26 cellular contexts compared by ENCODE assay signal in the genomic region with DNA sequence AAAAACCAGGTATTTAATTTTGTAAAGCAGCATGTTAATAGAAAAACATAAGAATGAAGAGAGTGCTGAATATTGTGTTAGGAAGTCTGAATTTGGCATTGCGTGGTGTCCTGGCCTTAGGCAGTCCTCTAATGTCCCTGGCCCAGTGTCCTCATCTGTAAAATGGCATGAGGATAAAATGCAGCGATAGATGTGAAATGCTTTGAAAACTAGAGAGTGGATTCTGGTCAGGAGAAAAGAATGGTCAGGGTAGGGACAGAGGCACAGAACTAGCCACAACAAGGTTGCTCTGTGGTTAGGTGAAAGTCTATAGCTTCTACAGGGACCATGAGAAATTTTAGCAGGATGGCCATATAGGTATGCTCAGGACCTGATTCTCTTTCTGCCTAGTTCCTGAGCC. TPM values are rescaled to one million over a fixed set of nuclear protein-coding genes. Genes with fewer than 3 reads are reported as not detected.
DNase-seq lines count a peak whose midpoint lies in the region; ATAC-seq and TF ChIP-seq lines count a peak whose summit lies in the region.
"Had no signal": no experiment of that assay in that cellular context is flagged by ENCODE, and none has a peak within 500 bp of the region (broad histone marks: within the 10 kb centered on the region; RNA-seq: fewer than 3 reads in every experiment).

No MANE protein-coding gene starts in this region.

- no peak overlapping the region for H3K4me3 ChIP-seq in BLaER1 treated with 17β-estradiol and CSF1 and Interleukin-3, amounts not matched to agents 10 nM and 100 nM
- H3K4me3 ChIP-seq in PC-9, result no peak overlapping the region
- H3K4me3 ChIP-seq in smooth muscle cell, result no peak overlapping the region
- H3K4me3 ChIP-seq: BLaER1, lower lobe of right lung had no signal

- peaks cover 45 to 96% (median 67%) of the 10 kb centered on the region in 11 experiments for H3K36me3 ChIP-seq in BLaER1 treated with 17β-estradiol and CSF1 and Interleukin-3, amounts not matched to agents 10 nM and 100 nM
- H3K36me3 ChIP-seq in PC-9 (ENCODE audit: low read depth) (peaks cover 10% of the 10 kb centered on the region), smooth muscle cell (ENCODE audit: low read depth) (no peaks in the 10 kb centered on the region)

- no peak overlapping the region for H3K4me3 Mint-ChIP-seq in activated CD8-positive, alpha-beta T cell treated with anti-CD3 and anti-CD28 coated beads for 36 hours
- H3K4me3 Mint-ChIP-seq: activated B cell treated with CpG ODN at 0.5 μM for 24 hours; activated CD4-positive, alpha-beta T cell treated with anti-CD3 and anti-CD28 coated beads, Interleukin-2, amount 10 ng/mL, durations not matched to agents 7 days and 5 days; activated CD8-positive, alpha-beta memory T cell treated with anti-CD3 and anti-CD28 coated beads, Interleukin-2, amount 10 ng/mL, durations not matched to agents 7 days and 5 days; activated T-cell treated with anti-CD3 and anti-CD28 coated beads, Interleukin-2, amount 50 U/mL, for 72 hours; naive thymus-derived CD8-positive, alpha-beta T cell; T-cell had no signal

- peaks cover 0 to 75% (median 25%) of the 10 kb centered on the region in 11 experiments; a peak in 13 of 22 replicates for H4K20me1 ChIP-seq in BLaER1 treated with 17β-estradiol and CSF1 and Interleukin-3, amounts not matched to agents 10 nM and 100 nM
- H4K20me1 ChIP-seq in PC-9 (ENCODE audit: insufficient read depth), result peaks cover 7% of the 10 kb centered on the region; the same call in 1 of the 2 replicates
- H4K20me1 ChIP-seq in smooth muscle cell (ENCODE audit: low read depth), result peaks cover 17% of the 10 kb centered on the region

- no peak overlapping the region for H3K27ac ChIP-seq in BLaER1 treated with 17β-estradiol and CSF1 and Interleukin-3, amounts not matched to agents 10 nM and 100 nM
- no peak overlapping the region for H3K27ac ChIP-seq in PC-9
- peak overlapping the region; percentile 95 for H3K27ac ChIP-seq in epithelial cell of prostate
- peak overlapping the region; percentile 84 for H3K27ac ChIP-seq in smooth muscle cell (ENCODE audit: low read depth)
- H3K27ac ChIP-seq: BLaER1, lower lobe of right lung had no signal

- CTCF ChIA-PET in PC-9 (lab: Charles Lee), result no interaction called here
- CTCF ChIA-PET in activated CD8-positive, alpha-beta T cell treated with anti-CD3 and anti-CD28 coated beads for 36 hours (lab: Charles Lee), result interaction anchor here (0.9 kb wide), 1 partner anchor 48 kb away, joined by 3 read pairs; no protein-coding TSS in a partner anchor

- H3F3A ChIP-seq in PC-9 (ENCODE audit: insufficient read depth, low read depth) (peaks cover 23% of the 10 kb centered on the region), smooth muscle cell (ENCODE audit: low read depth) (peaks cover 7% of the 10 kb centered on the region)

- peaks cover 13 to 28% (median 26%) of the 10 kb centered on the region in 11 experiments for H3K9me3 ChIP-seq in BLaER1 treated with 17β-estradiol and CSF1 and Interleukin-3, amounts not matched to agents 10 nM and 100 nM (replicated peaks in 1 of 11)
- no peaks in the 10 kb centered on the region for H3K9me3 ChIP-seq in PC-9 (ENCODE audit: insufficient read depth, low read depth)
- H3K9me3 ChIP-seq in smooth muscle cell (replicated peaks; ENCODE audit: low read depth), result no peaks in the 10 kb centered on the region
- H3K9me3 ChIP-seq: lower lobe of right lung had no signal

- H2AFZ ChIP-seq in PC-9 (no peak overlapping the region), smooth muscle cell (ENCODE audit: low read depth) (no peak overlapping the region)

- ATAC-seq in SK-N-SH treated with all-trans-retinoic acid at 6 μM for 48 hours, result no peak
- no peak for ATAC-seq in activated CD8-positive, alpha-beta T cell treated with anti-CD3 and anti-CD28 coated beads for 36 hours
- ATAC-seq: activated CD8-positive, alpha-beta memory T cell treated with anti-CD3 and anti-CD28 coated beads, Interleukin-2, amount 10 ng/mL, durations not matched to agents 7 days and 5 days; naive thymus-derived CD8-positive, alpha-beta T cell; T-cell had no signal

- peaks cover 2% of the 10 kb centered on the region for H3K9me3 Mint-ChIP-seq in activated CD8-positive, alpha-beta T cell treated with anti-CD3 and anti-CD28 coated beads for 36 hours
- H3K9me3 Mint-ChIP-seq: activated CD4-positive, alpha-beta T cell treated with anti-CD3 and anti-CD28 coated beads, Interleukin-2, amount 10 ng/mL, durations not matched to agents 7 days and 5 days; activated T-cell treated with anti-CD3 and anti-CD28 coated beads, Interleukin-2, amount 50 U/mL, for 72 hours had no signal

- 98% methylated on average over 2 of the region's 2 CpGs for WGBS in smooth muscle cell (ENCODE audit: low lambda C conversion rate)

- H3K79me2 ChIP-seq in PC-9 (ENCODE audit: low read depth), result peaks cover 43% of the 10 kb centered on the region
- peaks cover 56% of the 10 kb centered on the region for H3K79me2 ChIP-seq in smooth muscle cell (ENCODE audit: low read depth)

- no peak overlapping the region for H3K27ac Mint-ChIP-seq in activated CD8-positive, alpha-beta T cell treated with anti-CD3 and anti-CD28 coated beads for 36 hours
- H3K27ac Mint-ChIP-seq: activated B cell treated with CpG ODN at 0.5 μM for 24 hours; activated CD4-positive, alpha-beta T cell treated with anti-CD3 and anti-CD28 coated beads, Interleukin-2, amount 10 ng/mL, durations not matched to agents 7 days and 5 days; activated CD8-positive, alpha-beta memory T cell treated with anti-CD3 and anti-CD28 coated beads, Interleukin-2, amount 10 ng/mL, durations not matched to agents 7 days and 5 days; activated T-cell treated with anti-CD3 and anti-CD28 coated beads, Interleukin-2, amount 50 U/mL, for 72 hours; progenitor cell of endocrine pancreas had no signal

- no TSS peak for BruUV-seq in PC-9 (replicated peaks; lab: Mats Ljungman, UMichigan)

- no peaks in the 10 kb centered on the region for H3K9me2 ChIP-seq in PC-9 (ENCODE audit: insufficient read depth)

- H3K36me3 Mint-ChIP-seq in activated CD8-positive, alpha-beta T cell treated with anti-CD3 and anti-CD28 coated beads for 36 hours (ENCODE audit: low read depth), result peaks cover 10% of the 10 kb centered on the region

- DNase-seq in PC-9 (no peak), epithelial cell of prostate (ENCODE audit: low read depth, low spot score) (no peak), smooth muscle cell (lab: John Stamatoyannopoulos, UW; ENCODE audit: unreplicated experiment) (no peak), GM20000 (ENCODE audit: low spot score) (no peak)
- no peak for DNase-seq in activated CD8-positive, alpha-beta T cell treated with anti-CD3 and anti-CD28 coated beads for 36 hours
- DNase-seq: activated B cell treated with CpG ODN at 0.5 μM for 24 hours; activated CD4-positive, alpha-beta T cell treated with anti-CD3 and anti-CD28 coated beads, Interleukin-2, amount 10 ng/mL, durations not matched to agents 7 days and 5 days; activated CD8-positive, alpha-beta memory T cell treated with anti-CD3 and anti-CD28 coated beads, Interleukin-2, amount 10 ng/mL, durations not matched to agents 7 days and 5 days; activated naive CD4-positive, alpha-beta T cell; activated T-cell treated with anti-CD3 and anti-CD28 coated beads, Interleukin-2, amount 50 U/mL, for 72 hours; cerebellar nuclear complex; dermis blood vessel endothelial cell; foreskin melanocyte; lower lobe of right lung; naive thymus-derived CD8-positive, alpha-beta T cell; NCI-H1417 treated with DMSO at 0.1 percent for 48 hours; NCI-H748 treated with DMSO at 0.1 percent for 48 hours; nucleus accumbens; stimulated activated CD4-positive, alpha-beta T cell treated with anti-CD3 and anti-CD28 coated beads, Interleukin-4, amount 100 ng/mL, for 24 hours; T-cell had no signal

- H3K27me3 ChIP-seq in BLaER1 treated with 17β-estradiol and CSF1 and Interleukin-3, amounts not matched to agents 10 nM and 100 nM, result no peaks in the 10 kb centered on the region
- H3K27me3 ChIP-seq in PC-9 (ENCODE audit: insufficient read depth, low read depth), result no peaks in the 10 kb centered on the region
- no peaks in the 10 kb centered on the region for H3K27me3 ChIP-seq in smooth muscle cell (ENCODE audit: low read depth)
- H3K27me3 ChIP-seq: BLaER1 had no signal

- H3K9ac ChIP-seq in BLaER1 treated with 17β-estradiol and CSF1 and Interleukin-3, amounts not matched to agents 10 nM and 100 nM, result no peak overlapping the region
- H3K9ac ChIP-seq in smooth muscle cell (ENCODE audit: low read depth), result no peak overlapping the region
- H3K9ac ChIP-seq: BLaER1 had no signal

- H3K4me1 ChIP-seq in BLaER1 treated with 17β-estradiol and CSF1 and Interleukin-3, amounts not matched to agents 10 nM and 100 nM, result peaks cover 0 to 24% (median 9%) of the 10 kb centered on the region in 10 experiments; a peak in 18 of 20 replicates
- peaks cover 21% of the 10 kb centered on the region for H3K4me1 ChIP-seq in PC-9 (replicated peaks; ENCODE audit: insufficient read depth)
- H3K4me1 ChIP-seq in smooth muscle cell (ENCODE audit: low read depth), result no peaks in the 10 kb centered on the region

- intact Hi-C loops in PC-9 (cut with micrococcal nuclease; ENCODE audit: unreplicated experiment), result no loop called here
- intact Hi-C loops in activated CD8-positive, alpha-beta T cell treated with anti-CD3 and anti-CD28 coated beads for 36 hours (cut with micrococcal nuclease), result no loop called here

- H3K27me3 Mint-ChIP-seq in activated CD8-positive, alpha-beta T cell treated with anti-CD3 and anti-CD28 coated beads for 36 hours, result no peaks in the 10 kb centered on the region
- H3K27me3 Mint-ChIP-seq: activated B cell treated with CpG ODN at 0.5 μM for 24 hours; activated CD4-positive, alpha-beta T cell treated with anti-CD3 and anti-CD28 coated beads, Interleukin-2, amount 10 ng/mL, durations not matched to agents 7 days and 5 days; activated CD8-positive, alpha-beta memory T cell treated with anti-CD3 and anti-CD28 coated beads, Interleukin-2, amount 10 ng/mL, durations not matched to agents 7 days and 5 days; naive thymus-derived CD8-positive, alpha-beta T cell; progenitor cell of endocrine pancreas; T-cell had no signal

- POLR2A ChIA-PET in PC-9 (lab: Charles Lee; ENCODE audit: unreplicated experiment), result no interaction called here
- POLR2A ChIA-PET in activated CD8-positive, alpha-beta T cell treated with anti-CD3 and anti-CD28 coated beads for 36 hours (lab: Charles Lee), result interaction anchor here (1.2 kb wide), 2 partner anchors 16 to 34 kb away, joined by 3 read pairs; no protein-coding TSS in a partner anchor

- TF ChIP-seq CTCF in PC-9 (conservative IDR thresholded peaks at IDR 0.05) (no peak), smooth muscle cell (IDR thresholded peaks at IDR 0.05; ENCODE audit: borderline replicate concordance, insufficient read depth, poor library complexity, severe bottlenecking) (no peak), GM20000 (IDR thresholded peaks at IDR 0.05; ENCODE audit: extremely low read depth, missing control alignments) (no peak)
- TF ChIP-seq CTCF in activated CD8-positive, alpha-beta T cell treated with anti-CD3 and anti-CD28 coated beads for 36 hours (IDR thresholded peaks at IDR 0.05), result no peak

- H3K4me2 ChIP-seq in BLaER1 treated with 17β-estradiol and CSF1 and Interleukin-3, amounts not matched to agents 10 nM and 100 nM, result peak overlapping the region in 7 of 11 experiments; percentile 3 to 64 (median 31); a peak in 11 of 22 replicates
- H3K4me2 ChIP-seq in PC-9 (0 out of 2 replicates have a peak overlapping the region, but pooled peaks have one; percentile 15), smooth muscle cell (no peak overlapping the region)
- H3K4me2 ChIP-seq: BLaER1 had no signal

- H3K4me1 Mint-ChIP-seq in activated CD8-positive, alpha-beta T cell treated with anti-CD3 and anti-CD28 coated beads for 36 hours (ENCODE audit: low read depth), result peaks cover 13% of the 10 kb centered on the region

RNA-seq across cellular contexts. Expression of a gene that starts 18.9 kb away (rescaled TPM):
- 13.5 and 19.1 TPM in 2 replicates for total RNA-seq in PC-9 (2021)
- 39.8 and 40.2 TPM in 2 replicates for total RNA-seq in smooth muscle cell
- 41.8 and 45.0 TPM in 2 replicates for polyA plus RNA-seq in smooth muscle cell
- total RNA-seq in activated CD8-positive, alpha-beta T cell treated with anti-CD3 and anti-CD28 coated beads for 36 hours, result 10 to 100 TPM; 14.3 to 14.6 TPM

RNA-seq across cellular contexts. Expression of a gene that starts 33.2 kb away (rescaled TPM):
- total RNA-seq in PC-9 (2021) (32.8 and 42.5 TPM in 2 replicates), smooth muscle cell (126 and 147 TPM in 2 replicates)
- polyA plus RNA-seq in smooth muscle cell, result 85.7 and 141 TPM in 2 replicates
- total RNA-seq in activated CD8-positive, alpha-beta T cell treated with anti-CD3 and anti-CD28 coated beads for 36 hours, result 10 to 100 TPM; 23.2 to 25.5 TPM

RNA-seq across cellular contexts. Expression of a gene that starts 38.6 kb away (rescaled TPM):
- total RNA-seq in PC-9 (2021), result not detected in 2 replicates
- 0.04 and 0.09 TPM in 2 replicates for total RNA-seq in smooth muscle cell
- polyA plus RNA-seq in smooth muscle cell, result 0.80 TPM in 1 of 2 replicates, not detected in the other
- total RNA-seq in activated CD8-positive, alpha-beta T cell treated with anti-CD3 and anti-CD28 coated beads for 36 hours, result not detected
- total RNA-seq: activated B cell treated with CpG ODN at 0.5 μM for 24 hours; activated CD4-positive, alpha-beta T cell treated with anti-CD3 and anti-CD28 coated beads, Interleukin-2, amount 10 ng/mL, durations not matched to agents 7 days and 5 days; activated CD8-positive, alpha-beta memory T cell treated with anti-CD3 and anti-CD28 coated beads, Interleukin-2, amount 10 ng/mL, durations not matched to agents 7 days and 5 days; activated T-cell treated with anti-CD3 and anti-CD28 coated beads, Interleukin-2, amount 50 U/mL, for 72 hours; dermis blood vessel endothelial cell; naive thymus-derived CD8-positive, alpha-beta T cell; subcutaneous adipose tissue; T-cell; urinary bladder had no signal
- polyA plus RNA-seq: naive thymus-derived CD8-positive, alpha-beta T cell; urinary bladder had no signal

RNA-seq across cellular contexts. Expression of a gene that starts 56.1 kb away (rescaled TPM):
- total RNA-seq in PC-9 (2021), result 1.7 and 3.1 TPM in 2 replicates
- total RNA-seq in smooth muscle cell, result 1.2 TPM in 2 replicates
- polyA plus RNA-seq in smooth muscle cell, result 0.66 and 2.1 TPM in 2 replicates
- under 1 TPM; 0.09 to 0.29 TPM for total RNA-seq in activated CD8-positive, alpha-beta T cell treated with anti-CD3 and anti-CD28 coated beads for 36 hours
- total RNA-seq: activated CD4-positive, alpha-beta T cell treated with anti-CD3 and anti-CD28 coated beads, Interleukin-2, amount 10 ng/mL, durations not matched to agents 7 days and 5 days; dermis blood vessel endothelial cell; subcutaneous adipose tissue had no signal
- polyA plus RNA-seq: naive thymus-derived CD8-positive, alpha-beta T cell had no signal

Comparison
In these comparisons a context has a peak if more than half of its experiments do, and no peak if none do; other contexts are left out.
1. H3K27ac ChIP-seq: peak in epithelial cell of prostate (single experiment) and smooth muscle cell (single experiment); none in BLaER1 treated with 17β-estradiol and CSF1 and Interleukin-3, amounts not matched to agents 10 nM and 100 nM (0 of 11) and PC-9 (single experiment).